8 cellular contexts compared by ENCODE assay signal in genomic region chr6:42929928-42930360, GRCh38. TPM values are rescaled to one million over a fixed set of nuclear protein-coding genes. Genes with fewer than 3 reads are reported as not detected.
A peak's percentile ranks its signal among the peaks of the same experiment; 100 is the strongest.
DNase-seq lines count a peak whose midpoint lies in the region; TF ChIP-seq lines count a peak whose summit lies in the region.

No MANE protein-coding gene starts in this region.

- peak overlapping the region; percentile 82 for H3K27ac ChIP-seq in brain microvascular endothelial cell

- TF ChIP-seq CTCF in GM20000 (IDR thresholded peaks at IDR 0.05; ENCODE audit: extremely low read depth, missing control alignments) (no peak), brain microvascular endothelial cell (IDR thresholded peaks at IDR 0.05; ENCODE audit: low read depth, low read length, missing control alignments) (no peak), kidney epithelial cell (IDR thresholded peaks at IDR 0.05; ENCODE audit: insufficient read depth, low read length, poor library complexity, severe bottlenecking) (no peak)

- no peaks in the 10 kb centered on the region for H3K27me3 ChIP-seq in brain microvascular endothelial cell (replicated peaks)
- H3K27me3 ChIP-seq in kidney epithelial cell (ENCODE audit: control insufficient read depth, insufficient read depth, low read length) = peaks cover 2% of the 10 kb centered on the region

- peak; percentile 71 for DNase-seq in DMS53 (lab: John Stamatoyannopoulos, UW)
- peak; percentile 85 for DNase-seq in GM20000 (ENCODE audit: low spot score)
- peak; percentile 49 for DNase-seq in HS-5 (ENCODE audit: low read depth)
- DNase-seq in T follicular helper cell (ENCODE audit: low read depth) = peak; percentile 28
- peak; percentile 57 for DNase-seq in brain microvascular endothelial cell
- peak; percentile 37 for DNase-seq in kidney epithelial cell (ENCODE audit: low read depth)
- DNase-seq in stimulated activated CD4-positive, alpha-beta T cell treated with anti-CD3 and anti-CD28 coated beads, Interleukin-2, amount 100 ng/mL, for 24 hours = peak; percentile 65 to 70
- no peak for DNase-seq in 8988T

- H3K4me3 ChIP-seq in brain microvascular endothelial cell (ENCODE audit: low read depth, low read length) (peak overlapping the region; percentile 66), kidney epithelial cell (ENCODE audit: low read depth, low read length) (peak overlapping the region; percentile 66)

- H3K36me3 ChIP-seq in brain microvascular endothelial cell (replicated peaks) = peaks cover 8% of the 10 kb centered on the region
- H3K36me3 ChIP-seq in kidney epithelial cell (ENCODE audit: control insufficient read depth, insufficient read depth, low read length) = no peaks in the 10 kb centered on the region

- in situ Hi-C loops in brain microvascular endothelial cell (cut with HindIII; ENCODE audit: low pct_ligation_motif_present, low sequenced_read_pairs) = no loop called here

RNA-seq across cellular contexts. Expression of gene CNPY3, which starts 0.7 kb away (rescaled TPM):
- 56.5 and 57.8 TPM in 2 replicates for total RNA-seq in kidney epithelial cell

RNA-seq across cellular contexts. Expression of gene PTCRA, which starts 14.1 kb away (rescaled TPM):
- not detected in 2 replicates for total RNA-seq in kidney epithelial cell

RNA-seq across cellular contexts. Expression of gene GNMT, which starts 30.6 kb away (rescaled TPM):
- total RNA-seq in kidney epithelial cell = not detected in 2 replicates

RNA-seq across cellular contexts. Expression of gene PEX6, which starts 49.0 kb away (rescaled TPM):
- 40.7 and 45.0 TPM in 2 replicates for total RNA-seq in kidney epithelial cell

RNA-seq across cellular contexts. Expression of gene RPL7L1, which starts 50.5 kb away (rescaled TPM):
- total RNA-seq in kidney epithelial cell = 107 and 113 TPM in 2 replicates
